ENCODE assay signal across 9 cellular contexts in the genomic region with DNA sequence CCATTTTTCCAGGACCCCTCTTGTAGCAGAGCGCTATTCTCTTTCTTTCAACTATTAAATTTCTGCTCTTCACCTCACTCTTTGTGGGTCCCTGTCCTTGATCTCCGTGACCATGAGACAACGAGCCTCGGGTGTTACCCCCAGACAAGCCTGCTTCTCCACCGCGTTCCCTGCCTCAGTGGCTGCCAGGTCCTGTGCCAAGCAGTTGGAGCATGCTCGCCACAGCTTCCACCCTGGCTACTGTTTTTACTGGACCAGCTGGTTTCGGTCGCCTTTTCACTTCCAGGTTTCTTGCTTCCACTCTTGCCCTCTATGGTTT. TPM values are rescaled to one million over a fixed set of nuclear protein-coding genes. Genes with fewer than 3 reads are reported as not detected.
DNase-seq lines count a peak whose midpoint lies in the region; ATAC-seq and TF ChIP-seq lines count a peak whose summit lies in the region.
"Had no signal": no experiment of that assay in that cellular context is flagged by ENCODE, and none has a peak within 500 bp of the region (broad histone marks: within the 10 kb centered on the region; RNA-seq: fewer than 3 reads in every experiment).

No MANE protein-coding gene starts in this region.

- H3K23ac ChIP-seq in mesendoderm (ENCODE audit: low read length), result no peak overlapping the region

- peak overlapping the region; percentile 54 for H3K27ac Mint-ChIP-seq in activated naive CD8-positive, alpha-beta T cell
- no peak overlapping the region for H3K27ac Mint-ChIP-seq in activated naive CD8-positive, alpha-beta T cell treated with anti-CD3 and anti-CD28 coated beads, Interleukin-2, amount 50 U/mL, for 24 hours

- peaks cover 30% of the 10 kb centered on the region for H3K79me1 ChIP-seq in mesendoderm (ENCODE audit: low read length)

- TF ChIP-seq CTCF in epithelial cell of esophagus (IDR thresholded peaks at IDR 0.05; ENCODE audit: insufficient read depth, low read depth, low read length, missing control alignments) (no peak), vagina (IDR thresholded peaks at IDR 0.05) (no peak)

- no peak for TF ChIP-seq POLR2A in vagina (IDR thresholded peaks at IDR 0.05)

- no peaks in the 10 kb centered on the region for H3K27me3 Mint-ChIP-seq in activated naive CD8-positive, alpha-beta T cell
- H3K27me3 Mint-ChIP-seq in activated naive CD8-positive, alpha-beta T cell treated with anti-CD3 and anti-CD28 coated beads, Interleukin-2, amount 50 U/mL, for 24 hours, result no peaks in the 10 kb centered on the region

- H3K18ac ChIP-seq in mesendoderm (ENCODE audit: low read length), result no peak overlapping the region

- H3K4me2 ChIP-seq in mesendoderm (ENCODE audit: low read length), result peak overlapping the region; percentile 61
- H3K4me2 ChIP-seq: A549 had no signal

- no peak overlapping the region for H4K5ac ChIP-seq in mesendoderm (ENCODE audit: low read length)

- no peaks in the 10 kb centered on the region for H3K27me3 ChIP-seq in mesendoderm (ENCODE audit: insufficient read depth, low read length, poor library complexity)
- no peaks in the 10 kb centered on the region for H3K27me3 ChIP-seq in vagina

- H2BK15ac ChIP-seq in mesendoderm (replicated peaks; ENCODE audit: low read depth), result no peak overlapping the region

- H4K8ac ChIP-seq in mesendoderm (ENCODE audit: low read depth, low read length), result no peak overlapping the region

- H3K4ac ChIP-seq in mesendoderm (ENCODE audit: low read depth, low read length), result no peak overlapping the region

- H3K4me3 ChIP-seq in epithelial cell of esophagus (ENCODE audit: low read length) (peak overlapping the region; percentile 70), mesendoderm (ENCODE audit: low read length) (peak overlapping the region; percentile 58), vagina (peak overlapping the region; percentile 7 to 24)
- H3K4me3 ChIP-seq: A549 had no signal

- no peak overlapping the region for H3K4me3 Mint-ChIP-seq in activated naive CD8-positive, alpha-beta T cell
- H3K4me3 Mint-ChIP-seq in activated naive CD8-positive, alpha-beta T cell treated with anti-CD3 and anti-CD28 coated beads, Interleukin-2, amount 50 U/mL, for 24 hours, result no peak overlapping the region

- no peak for DNase-seq in activated naive CD8-positive, alpha-beta T cell treated with anti-CD3 and anti-CD28 coated beads, Interleukin-2, amount 50 U/mL, for 24 hours
- DNase-seq in epithelial cell of esophagus (ENCODE audit: low read depth), result no peak
- DNase-seq in mesendoderm, result no peak
- DNase-seq in vagina (ENCODE audit: extremely low spot score in 2 of 2), result no peak
- no peak for DNase-seq in effector CD8-positive, alpha-beta T cell (lab: John Stamatoyannopoulos, UW)
- no peak for DNase-seq in activated gamma-delta T cell (lab: John Stamatoyannopoulos, UW)
- no peak for DNase-seq in NCI-H1436 treated with DMSO at 0.1 percent for 48 hours (lab: John Stamatoyannopoulos, UW)

- ATAC-seq in activated naive CD8-positive, alpha-beta T cell treated with anti-CD3 and anti-CD28 coated beads, Interleukin-2, amount 50 U/mL, for 24 hours, result no peak
- ATAC-seq: A549 had no signal

- H3K9me3 ChIP-seq in vagina, result no peaks in the 10 kb centered on the region
- H3K9me3 ChIP-seq: A549 had no signal

- no peaks in the 10 kb centered on the region for H3K9me3 Mint-ChIP-seq in activated naive CD8-positive, alpha-beta T cell (ENCODE audit: low read depth)
- H3K9me3 Mint-ChIP-seq in activated naive CD8-positive, alpha-beta T cell treated with anti-CD3 and anti-CD28 coated beads, Interleukin-2, amount 50 U/mL, for 24 hours, result no peaks in the 10 kb centered on the region

- peak overlapping the region; percentile 78 for H3K9ac ChIP-seq in mesendoderm (ENCODE audit: low read length)

- peaks cover 3% of the 10 kb centered on the region for H3K36me3 Mint-ChIP-seq in activated naive CD8-positive, alpha-beta T cell
- peaks cover 24% of the 10 kb centered on the region for H3K36me3 Mint-ChIP-seq in activated naive CD8-positive, alpha-beta T cell treated with anti-CD3 and anti-CD28 coated beads, Interleukin-2, amount 50 U/mL, for 24 hours (ENCODE audit: low read depth)

- no peak overlapping the region for H2AK5ac ChIP-seq in mesendoderm (ENCODE audit: low read length)

- peak overlapping the region; percentile 83 for H3K56ac ChIP-seq in mesendoderm (ENCODE audit: low read length)

- H3K4me1 Mint-ChIP-seq in activated naive CD8-positive, alpha-beta T cell (ENCODE audit: low read depth), result peaks cover 72% of the 10 kb centered on the region
- peaks cover 56% of the 10 kb centered on the region for H3K4me1 Mint-ChIP-seq in activated naive CD8-positive, alpha-beta T cell treated with anti-CD3 and anti-CD28 coated beads, Interleukin-2, amount 50 U/mL, for 24 hours

- H3K27ac ChIP-seq in mesendoderm (ENCODE audit: low read depth, low read length) (no peak overlapping the region), vagina (peak overlapping the region; percentile 75)
- H3K27ac ChIP-seq: A549 had no signal

- peaks cover 28% of the 10 kb centered on the region for H3K79me2 ChIP-seq in mesendoderm (ENCODE audit: control insufficient read depth, insufficient read depth, low read length)

- WGBS in mesendoderm (ENCODE audit: extremely low coverage, insufficient coverage, low lambda C conversion rate), result no CpG with 5 or more reads among the region's 9 CpGs

- H3K4me1 ChIP-seq in mesendoderm (ENCODE audit: control insufficient read depth, low read depth, low read length) (peaks cover 9% of the 10 kb centered on the region), vagina (peaks cover 68% of the 10 kb centered on the region)

- H3K36me3 ChIP-seq in mesendoderm (ENCODE audit: control insufficient read depth, insufficient read depth, low read length) (peaks cover 2% of the 10 kb centered on the region), vagina (peaks cover 0 to 12% of the 10 kb centered on the region in 2 donors)

- H2BK120ac ChIP-seq in mesendoderm (ENCODE audit: low read depth, low read length), result no peak overlapping the region

- intact Hi-C loops in vagina (cut with DNase I), result loop anchor here (10.0 kb wide), 1 partner anchor 119 kb away; no protein-coding TSS in a partner anchor

- H2BK5ac ChIP-seq in mesendoderm (ENCODE audit: low read length), result peak overlapping the region; percentile 5

RNA-seq across cellular contexts. Expression of gene TP53RK, which starts 5.7 kb away (rescaled TPM):
- 19.1 TPM for polyA plus RNA-seq in mesendoderm (2013, experiment 1 of 2)
- polyA plus RNA-seq in mesendoderm (2013, experiment 2 of 2), result 19.0 TPM
- total RNA-seq in vagina, result 27.7 TPM

RNA-seq across cellular contexts. Expression of gene SLC2A10, which starts 25.9 kb away (rescaled TPM):
- 5.1 TPM for polyA plus RNA-seq in mesendoderm (2013, experiment 1 of 2)
- polyA plus RNA-seq in mesendoderm (2013, experiment 2 of 2), result 5.4 TPM
- 21.6 TPM for total RNA-seq in vagina

RNA-seq across cellular contexts. Expression of gene SLC13A3, which starts 32.3 kb away (rescaled TPM):
- polyA plus RNA-seq in mesendoderm (2013, experiment 1 of 2), result 7.0 TPM
- polyA plus RNA-seq in mesendoderm (2013, experiment 2 of 2), result 5.9 TPM
- 1.2 TPM for total RNA-seq in vagina

Comparison
In these comparisons a context has a peak if more than half of its experiments do, and no peak if none do; other contexts are left out.
1. H3K4me3 ChIP-seq: peak in every context shown above with its lines; median percentile 70 in epithelial cell of esophagus; 58 in mesendoderm; 16 in vagina.